In the genomic region with DNA sequence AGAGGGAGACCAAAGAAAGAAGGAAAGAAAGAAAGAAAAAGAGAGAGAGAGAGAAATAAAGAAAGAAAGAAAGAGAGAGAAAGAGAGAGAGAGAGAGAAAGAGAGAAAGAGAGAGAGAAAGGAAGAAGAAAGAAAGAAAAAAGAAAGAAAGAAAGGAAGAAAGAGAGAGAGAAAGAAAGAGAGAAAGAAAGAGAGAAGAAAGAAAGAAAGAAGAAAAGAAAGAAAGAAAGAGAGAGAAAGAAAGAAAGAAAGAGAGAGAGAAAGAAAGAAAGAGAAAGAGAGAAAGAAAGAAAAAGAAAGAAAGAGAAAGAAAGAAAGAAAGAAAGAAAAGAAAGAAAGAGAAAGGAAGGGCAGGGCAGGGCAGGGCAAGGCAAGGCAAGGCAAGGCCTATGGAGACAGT, we compare ENCODE assay signal across 1 cellular context. TPM values are rescaled to one million over a fixed set of nuclear protein-coding genes. Genes with fewer than 3 reads are reported as not detected.
"Had no signal": no experiment of that assay in that cellular context is flagged by ENCODE, and none has a peak within 500 bp of the region (broad histone marks: within the 10 kb centered on the region; RNA-seq: fewer than 3 reads in every experiment).

No MANE protein-coding gene starts in this region.

RNA-seq across cellular contexts. Expression of gene OR10H4, which starts 23.2 kb away (rescaled TPM):
- total RNA-seq: GM12878 had no signal
- polyA plus RNA-seq: GM12878 had no signal

RNA-seq across cellular contexts. Expression of gene CYP4F11, which starts 37.7 kb away (rescaled TPM):
- total RNA-seq: GM12878 had no signal
- polyA plus RNA-seq: GM12878 had no signal
